11 cellular contexts compared by ENCODE assay signal in the genomic region with DNA sequence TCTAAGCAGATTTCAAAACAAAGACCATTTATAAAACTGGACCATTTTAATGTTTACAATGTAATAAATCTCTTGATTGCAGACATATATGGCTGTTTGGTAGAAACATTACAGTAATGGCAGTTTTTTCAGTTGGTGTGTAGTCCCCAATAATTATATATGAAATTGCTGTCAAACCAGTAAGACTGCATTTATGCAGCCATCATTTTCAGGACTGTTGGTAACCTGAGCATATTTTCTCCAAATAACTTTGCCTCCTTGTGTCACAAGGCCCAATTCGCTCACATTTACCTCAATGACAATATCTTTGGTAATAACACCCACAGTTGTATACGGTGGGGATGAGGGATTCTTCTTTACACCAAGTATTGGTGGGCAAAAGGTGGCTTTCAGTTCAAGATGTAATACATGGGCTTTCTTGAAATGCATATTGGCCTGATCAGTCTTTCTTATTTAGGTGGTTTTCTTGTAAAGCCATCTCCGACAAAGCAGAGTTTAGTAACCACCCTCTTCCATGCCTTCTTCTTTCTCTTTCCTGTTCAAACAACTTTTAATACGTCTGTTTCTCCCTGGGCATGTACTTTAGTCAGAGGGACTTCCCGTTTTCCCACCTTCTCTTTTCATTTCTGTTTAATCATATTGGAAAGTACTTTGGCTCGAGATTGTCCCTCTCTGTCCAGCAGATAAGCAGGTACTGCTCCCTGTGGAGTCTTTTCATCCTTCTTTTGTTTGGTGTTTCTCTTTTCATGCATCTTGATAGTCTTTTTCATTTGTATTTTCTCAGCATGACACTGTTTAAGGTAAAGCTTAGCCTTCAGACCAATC. TPM values are rescaled to one million over a fixed set of nuclear protein-coding genes. Genes with fewer than 3 reads are reported as not detected.
DNase-seq lines count a peak whose midpoint lies in the region; ATAC-seq and TF ChIP-seq lines count a peak whose summit lies in the region.
"Had no signal": no experiment of that assay in that cellular context is flagged by ENCODE, and none has a peak within 500 bp of the region (broad histone marks: within the 10 kb centered on the region; RNA-seq: fewer than 3 reads in every experiment).

No MANE protein-coding gene starts in this region.

- no peak overlapping the region for H3K27ac ChIP-seq in CD8-positive, alpha-beta T cell (ENCODE audit: low read depth, low read length)

- peak overlapping the region; percentile 64 for H3K27ac Mint-ChIP-seq in CD8-positive, alpha-beta T cell
- H3K27ac Mint-ChIP-seq in activated CD4-positive, alpha-beta memory T cell treated with anti-CD3 and anti-CD28 coated beads, Interleukin-2, amount 10 ng/mL, durations not matched to agents 7 days and 5 days: peak overlapping the region; percentile 29
- H3K27ac Mint-ChIP-seq in natural killer cell: peak overlapping the region; percentile 89 to 99
- no peak overlapping the region for H3K27ac Mint-ChIP-seq in stimulated activated memory B cell treated with anti-CD40 and anti-IgM and Interleukin-4, amounts not matched to agents 10 μg/mL and 1 μg/mL and 100 μg/mL, for 72 hours

- CTCF ChIA-PET in CD8-positive, alpha-beta T cell (lab: Charles Lee): no interaction called here
- CTCF ChIA-PET in HEK293T (lab: Yijun Ruan, JAX): no interaction called here
- CTCF ChIA-PET in activated CD4-positive, alpha-beta memory T cell treated with anti-CD3 and anti-CD28 coated beads, Interleukin-2, amount 10 ng/mL, durations not matched to agents 7 days and 5 days (lab: Charles Lee): interaction anchor here (4.5 kb wide), 1 partner anchor 17 kb away, joined by 25 read pairs; no protein-coding TSS in a partner anchor

- ATAC-seq in CD8-positive, alpha-beta T cell: no peak
- peak in 2 of 3 donors; percentile 9 to 11 for ATAC-seq in natural killer cell
- no peak for ATAC-seq in stimulated activated memory B cell treated with anti-CD40 and anti-IgM and Interleukin-4, amounts not matched to agents 10 μg/mL and 1 μg/mL and 100 μg/mL, for 72 hours

- no peak overlapping the region for H3K4me3 Mint-ChIP-seq in CD8-positive, alpha-beta T cell
- no peak overlapping the region for H3K4me3 Mint-ChIP-seq in activated CD4-positive, alpha-beta memory T cell treated with anti-CD3 and anti-CD28 coated beads, Interleukin-2, amount 10 ng/mL, durations not matched to agents 7 days and 5 days
- peak overlapping the region; percentile 70 for H3K4me3 Mint-ChIP-seq in natural killer cell
- H3K4me3 Mint-ChIP-seq in stimulated activated memory B cell treated with anti-CD40 and anti-IgM and Interleukin-4, amounts not matched to agents 10 μg/mL and 1 μg/mL and 100 μg/mL, for 72 hours: no peak overlapping the region

- peaks cover 37% of the 10 kb centered on the region for H3K4me1 ChIP-seq in CD8-positive, alpha-beta T cell (ENCODE audit: insufficient read depth, low read length)

- no peak for DNase-seq in CD8-positive, alpha-beta T cell
- DNase-seq in HEK293T (ENCODE audit: extremely low spot score) (no peak), natural killer cell (no peak), GM20000 (ENCODE audit: low spot score) (no peak), amniotic stem cell (lab: John Stamatoyannopoulos, UW) (no peak)
- no peak for DNase-seq in activated CD4-positive, alpha-beta memory T cell treated with anti-CD3 and anti-CD28 coated beads, Interleukin-2, amount 10 ng/mL, durations not matched to agents 7 days and 5 days
- DNase-seq: Karpas-422; midbrain; NCI-H2171 treated with DMSO at 0.1 percent for 48 hours; stimulated activated CD4-positive, alpha-beta T cell treated with anti-CD3 and anti-CD28 coated beads, Interleukin-1b, Interleukin-23, amount 100 ng/mL, for 48 hours had no signal

- peaks cover 62% of the 10 kb centered on the region for H3K4me1 Mint-ChIP-seq in CD8-positive, alpha-beta T cell (ENCODE audit: low read depth)
- peaks cover 72% of the 10 kb centered on the region for H3K4me1 Mint-ChIP-seq in activated CD4-positive, alpha-beta memory T cell treated with anti-CD3 and anti-CD28 coated beads, Interleukin-2, amount 10 ng/mL, durations not matched to agents 7 days and 5 days
- H3K4me1 Mint-ChIP-seq in natural killer cell: peaks cover 78 to 80% of the 10 kb centered on the region in 2 donors
- peaks cover 35% of the 10 kb centered on the region for H3K4me1 Mint-ChIP-seq in stimulated activated memory B cell treated with anti-CD40 and anti-IgM and Interleukin-4, amounts not matched to agents 10 μg/mL and 1 μg/mL and 100 μg/mL, for 72 hours

- H3K4me3 ChIP-seq in CD8-positive, alpha-beta T cell (ENCODE audit: low read depth, low read length): no peak overlapping the region

- POLR2A ChIA-PET in CD8-positive, alpha-beta T cell (lab: Charles Lee): no interaction called here
- POLR2A ChIA-PET in HEK293T (lab: Yijun Ruan, JAX): no interaction called here
- POLR2A ChIA-PET in activated CD4-positive, alpha-beta memory T cell treated with anti-CD3 and anti-CD28 coated beads, Interleukin-2, amount 10 ng/mL, durations not matched to agents 7 days and 5 days (lab: Charles Lee): no interaction called here

- H3K9me3 Mint-ChIP-seq in CD8-positive, alpha-beta T cell: no peaks in the 10 kb centered on the region
- H3K9me3 Mint-ChIP-seq in activated CD4-positive, alpha-beta memory T cell treated with anti-CD3 and anti-CD28 coated beads, Interleukin-2, amount 10 ng/mL, durations not matched to agents 7 days and 5 days: no peaks in the 10 kb centered on the region
- no peaks in the 10 kb centered on the region for H3K9me3 Mint-ChIP-seq in natural killer cell
- H3K9me3 Mint-ChIP-seq in stimulated activated memory B cell treated with anti-CD40 and anti-IgM and Interleukin-4, amounts not matched to agents 10 μg/mL and 1 μg/mL and 100 μg/mL, for 72 hours: no peaks in the 10 kb centered on the region

- H3K27me3 ChIP-seq in CD8-positive, alpha-beta T cell (ENCODE audit: insufficient read depth, low read length): no peaks in the 10 kb centered on the region

- no peaks in the 10 kb centered on the region for H3K27me3 Mint-ChIP-seq in CD8-positive, alpha-beta T cell (ENCODE audit: low read depth)
- H3K27me3 Mint-ChIP-seq in activated CD4-positive, alpha-beta memory T cell treated with anti-CD3 and anti-CD28 coated beads, Interleukin-2, amount 10 ng/mL, durations not matched to agents 7 days and 5 days: no peaks in the 10 kb centered on the region
- H3K27me3 Mint-ChIP-seq in natural killer cell (ENCODE audit: low read depth in 2 of 2): no peaks in the 10 kb centered on the region
- no peaks in the 10 kb centered on the region for H3K27me3 Mint-ChIP-seq in stimulated activated memory B cell treated with anti-CD40 and anti-IgM and Interleukin-4, amounts not matched to agents 10 μg/mL and 1 μg/mL and 100 μg/mL, for 72 hours

- no peak for TF ChIP-seq CTCF in CD8-positive, alpha-beta T cell (IDR thresholded peaks at IDR 0.05)
- TF ChIP-seq CTCF in natural killer cell (IDR thresholded peaks at IDR 0.05) (no peak), GM20000 (IDR thresholded peaks at IDR 0.05; ENCODE audit: extremely low read depth, missing control alignments) (no peak)

- peaks cover 3% of the 10 kb centered on the region for H3K36me3 Mint-ChIP-seq in CD8-positive, alpha-beta T cell
- peaks cover 29% of the 10 kb centered on the region for H3K36me3 Mint-ChIP-seq in activated CD4-positive, alpha-beta memory T cell treated with anti-CD3 and anti-CD28 coated beads, Interleukin-2, amount 10 ng/mL, durations not matched to agents 7 days and 5 days (ENCODE audit: low read depth)
- no peaks in the 10 kb centered on the region for H3K36me3 Mint-ChIP-seq in natural killer cell
- no peaks in the 10 kb centered on the region for H3K36me3 Mint-ChIP-seq in stimulated activated memory B cell treated with anti-CD40 and anti-IgM and Interleukin-4, amounts not matched to agents 10 μg/mL and 1 μg/mL and 100 μg/mL, for 72 hours

- no peaks in the 10 kb centered on the region for H3K9me3 ChIP-seq in CD8-positive, alpha-beta T cell (ENCODE audit: low read length)

- intact Hi-C loops in CD8-positive, alpha-beta T cell (cut with DNase I, micrococcal nuclease): no loop called here
- intact Hi-C loops in natural killer cell (cut with micrococcal nuclease): loop anchor here (10.0 kb wide), 2 partner anchors 108 to 372 kb away; a partner anchor contains a TSS

- H3K36me3 ChIP-seq in CD8-positive, alpha-beta T cell (ENCODE audit: insufficient read depth, low read length): no peaks in the 10 kb centered on the region

TF ChIP-seq in HEK293T, 16 proteins besides CTCF, POLR2A, EP300 and RAD21:
- no peak for TF ChIP-seq BHLHE40 (IDR thresholded peaks at IDR 0.05; ENCODE audit: borderline replicate concordance)
- TF ChIP-seq SUZ12 (IDR thresholded peaks at IDR 0.05): no peak
- TF ChIP-seq FOXM1 (IDR thresholded peaks at IDR 0.05; ENCODE audit: borderline replicate concordance): no peak
- TF ChIP-seq, protein P1, sequence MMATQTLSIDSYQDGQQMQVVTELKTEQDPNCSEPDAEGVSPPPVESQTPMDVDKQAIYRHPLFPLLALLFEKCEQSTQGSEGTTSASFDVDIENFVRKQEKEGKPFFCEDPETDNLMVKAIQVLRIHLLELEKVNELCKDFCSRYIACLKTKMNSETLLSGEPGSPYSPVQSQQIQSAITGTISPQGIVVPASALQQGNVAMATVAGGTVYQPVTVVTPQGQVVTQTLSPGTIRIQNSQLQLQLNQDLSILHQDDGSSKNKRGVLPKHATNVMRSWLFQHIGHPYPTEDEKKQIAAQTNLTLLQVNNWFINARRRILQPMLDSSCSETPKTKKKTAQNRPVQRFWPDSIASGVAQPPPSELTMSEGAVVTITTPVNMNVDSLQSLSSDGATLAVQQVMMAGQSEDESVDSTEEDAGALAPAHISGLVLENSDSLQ (IDR thresholded peaks at IDR 0.05): peak; percentile 43; the same call in 1 of the 2 replicates
- no peak for TF ChIP-seq ZNF384 (IDR thresholded peaks at IDR 0.05)

RNA-seq across cellular contexts. Expression of a gene that starts 30.4 kb away (rescaled TPM):
- total RNA-seq in CD8-positive, alpha-beta T cell: 10 to 100 TPM; 10.6 to 12.0 TPM
- total RNA-seq in activated CD4-positive, alpha-beta memory T cell treated with anti-CD3 and anti-CD28 coated beads, Interleukin-2, amount 10 ng/mL, durations not matched to agents 7 days and 5 days: 100 to 1,000 TPM; 112 to 116 TPM
- 100 to 1,000 TPM; 175 to 235 (median 196) TPM for total RNA-seq in natural killer cell

Comparison
In these comparisons a context has a peak if more than half of its experiments do, and no peak if none do; other contexts are left out.
1. ATAC-seq: peak in natural killer cell (2 of 3); none in CD8-positive, alpha-beta T cell (single experiment) and stimulated activated memory B cell treated with anti-CD40 and anti-IgM and Interleukin-4, amounts not matched to agents 10 μg/mL and 1 μg/mL and 100 μg/mL, for 72 hours (single experiment).
2. RNA of a gene that starts 30.4 kb away (total RNA-seq): 175 to 235 TPM in natural killer cell and 112 to 116 TPM in activated CD4-positive, alpha-beta memory T cell treated with anti-CD3 and anti-CD28 coated beads, Interleukin-2, amount 10 ng/mL, durations not matched to agents 7 days and 5 days; 10.6 to 12.0 TPM in CD8-positive, alpha-beta T cell; every median in the first group is over 4 times any median in the second.